Comparison of ENCODE assay signal across 1 cellular context in genomic region chr12:101795013-101795412, GRCh38.
TF ChIP-seq lines count a peak whose summit lies in the region.

No MANE protein-coding gene starts in this region.

TF ChIP-seq in GM12878, 131 proteins besides CTCF, POLR2A, EP300 and RAD21 (continued from another document):
- TF ChIP-seq PRDM15 (CRISPR knock-in tag; IDR thresholded peaks at IDR 0.05) (no peak), SIX5 (IDR thresholded peaks at IDR 0.05; ENCODE audit: low read depth, low read length, severe bottlenecking) (no peak), HDAC6 (IDR thresholded peaks at IDR 0.05; ENCODE audit: unreplicated experiment) (no peak), RELB (IDR thresholded peaks at IDR 0.05; ENCODE audit: low read depth) (no peak), NFYA (IDR thresholded peaks at IDR 0.05; ENCODE audit: borderline replicate concordance, low read depth, low read length) (no peak), ATF2 (IDR thresholded peaks at IDR 0.05; ENCODE audit: low read length) (no peak), ZZZ3 (IDR thresholded peaks at IDR 0.05; ENCODE audit: control insufficient read depth, insufficient read length, low read depth) (no peak), E2F8 (IDR thresholded peaks at IDR 0.05; ENCODE audit: low read depth, partially characterized antibody) (no peak), E4F1 (IDR thresholded peaks at IDR 0.05; ENCODE audit: borderline replicate concordance, partially characterized antibody) (no peak), STAT3 (IDR thresholded peaks at IDR 0.05; ENCODE audit: low read depth, low read length) (no peak), RBBP5 (conservative IDR thresholded peaks at IDR 0.05) (no peak), CBX5 (IDR thresholded peaks at IDR 0.05; ENCODE audit: low read depth) (no peak)
TF ChIP-seq in GM12878: peak in this region for 0.
